1 cellular context compared by ENCODE assay signal in genomic region chr18:26547302-26548143, GRCh38.
TF ChIP-seq lines count a peak whose summit lies in the region.

No MANE protein-coding gene starts in this region.

TF ChIP-seq in WTC11, 78 proteins besides CTCF, POLR2A, EP300 and RAD21 (continued from another document):
- TF ChIP-seq E2F4 (CRISPR knock-in tag; IDR thresholded peaks at IDR 0.05; ENCODE audit: borderline replicate concordance, low read depth): no peak
- no peak for TF ChIP-seq ATF1 (CRISPR knock-in tag; IDR thresholded peaks at IDR 0.05)
- 0 out of 2 replicates have a peak, but pooled peaks have one; percentile 11 for TF ChIP-seq ETV6 (CRISPR knock-in tag; IDR thresholded peaks at IDR 0.05)
- no peak for TF ChIP-seq STAT6 (CRISPR knock-in tag; conservative IDR thresholded peaks at IDR 0.05; ENCODE audit: low read depth)
- no peak for TF ChIP-seq NR3C1 (CRISPR knock-in tag; conservative IDR thresholded peaks at IDR 0.05; ENCODE audit: low read depth)
- no peak for TF ChIP-seq MXD4 (CRISPR knock-in tag; IDR thresholded peaks at IDR 0.05; ENCODE audit: borderline replicate concordance)
- TF ChIP-seq TCF7 (CRISPR knock-in tag; IDR thresholded peaks at IDR 0.05; ENCODE audit: low read depth): no peak; the same call in 1 of the 2 replicates
- TF ChIP-seq FOXP4 (CRISPR knock-in tag; IDR thresholded peaks at IDR 0.05): no peak; the same call in 1 of the 2 replicates
- no peak for TF ChIP-seq ZNF532 (CRISPR knock-in tag; IDR thresholded peaks at IDR 0.05; ENCODE audit: borderline replicate concordance)
- peak; percentile 65 for TF ChIP-seq KAT7 (CRISPR knock-in tag; IDR thresholded peaks at IDR 0.05; ENCODE audit: borderline replicate concordance)
- no peak for TF ChIP-seq SOX15 (CRISPR knock-in tag; IDR thresholded peaks at IDR 0.05)
- peak; percentile 91 for TF ChIP-seq FOXP1 (CRISPR knock-in tag; IDR thresholded peaks at IDR 0.05; ENCODE audit: borderline replicate concordance)
- TF ChIP-seq USF1 (CRISPR knock-in tag; IDR thresholded peaks at IDR 0.05): peak; percentile 57
- TF ChIP-seq TP53 (CRISPR knock-in tag; IDR thresholded peaks at IDR 0.05): peak; percentile 66; the same call in 1 of the 2 replicates
- TF ChIP-seq TEAD1 (CRISPR knock-in tag; IDR thresholded peaks at IDR 0.05): peak; percentile 78
- TF ChIP-seq ZNF416 (CRISPR knock-in tag; IDR thresholded peaks at IDR 0.05): no peak
- no peak for TF ChIP-seq HMGA2 (CRISPR knock-in tag; IDR thresholded peaks at IDR 0.05)
- TF ChIP-seq ZNF138 (CRISPR knock-in tag; conservative IDR thresholded peaks at IDR 0.05): 0 out of 2 replicates have a peak, but pooled peaks have one; percentile 6
- TF ChIP-seq ZSCAN18 (CRISPR knock-in tag; IDR thresholded peaks at IDR 0.05): no peak
- TF ChIP-seq ATF2 (CRISPR knock-in tag; IDR thresholded peaks at IDR 0.05; ENCODE audit: borderline replicate concordance, low read depth): no peak
- TF ChIP-seq JUN (CRISPR knock-in tag; IDR thresholded peaks at IDR 0.05): peak; percentile 78; the same call in 1 of the 2 replicates
- no peak for TF ChIP-seq ZNF219 (CRISPR knock-in tag; IDR thresholded peaks at IDR 0.05; ENCODE audit: borderline replicate concordance)
- TF ChIP-seq ZNF425 (CRISPR knock-in tag; conservative IDR thresholded peaks at IDR 0.05): no peak
- no peak for TF ChIP-seq IRF2 (CRISPR knock-in tag; IDR thresholded peaks at IDR 0.05; ENCODE audit: borderline replicate concordance, low read depth)
- no peak for TF ChIP-seq GABPB1 (CRISPR knock-in tag; IDR thresholded peaks at IDR 0.05)
- TF ChIP-seq GRHL2 (CRISPR knock-in tag; IDR thresholded peaks at IDR 0.05; ENCODE audit: insufficient replicate concordance, severe bottlenecking): no peak
- peak; percentile 93 for TF ChIP-seq MAX (CRISPR knock-in tag; IDR thresholded peaks at IDR 0.05)
